31 cellular contexts compared by ENCODE assay signal in the genomic region with DNA sequence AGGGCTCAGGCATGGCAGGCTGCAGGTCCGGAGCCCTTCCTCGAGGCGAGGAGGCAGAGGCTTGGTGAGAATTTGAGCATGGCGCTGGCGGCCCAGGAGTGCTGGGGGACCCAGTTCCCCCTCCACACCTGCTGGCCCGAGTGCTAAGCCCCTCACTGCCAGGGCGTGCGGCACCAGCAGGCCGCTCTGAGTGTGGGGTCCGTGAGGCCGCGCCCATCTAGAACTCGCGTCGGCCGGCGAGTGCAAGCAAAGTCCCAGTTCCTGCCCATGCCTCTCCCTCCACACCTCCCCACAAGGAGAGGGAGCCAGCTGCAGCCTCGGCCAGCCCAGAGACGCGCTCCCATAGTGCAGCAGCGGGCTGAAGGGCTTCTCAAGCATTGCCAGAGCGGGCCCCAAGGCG.
"Had no signal": no experiment of that assay in that cellular context is flagged by ENCODE, and none has a peak within 500 bp of the region (broad histone marks: within the 10 kb centered on the region; RNA-seq: fewer than 3 reads in every experiment).

No MANE protein-coding gene starts in this region.

- H3K4me3 ChIP-seq: coronary artery, esophagus squamous epithelium, lung, mucosa of descending colon, neural progenitor cell, ovary, right atrium auricular region, smooth muscle cell, stomach, thyroid gland had no signal

- H3K9me3 ChIP-seq: esophagus squamous epithelium, ovary, right atrium auricular region, stomach, thyroid gland had no signal

- H3K36me3 Mint-ChIP-seq: memory B cell; naive B cell; natural killer cell treated with Interleukin-12 subunit alpha and Interleukin-12 subunit beta and Interleukin-15 and Interleukin-18, amount 100 ng/mL, for 72 hours; neural progenitor cell had no signal

- H3K4me1 Mint-ChIP-seq: central memory CD8-positive, alpha-beta T cell; memory B cell; naive B cell had no signal

- H3K27ac Mint-ChIP-seq: effector memory CD8-positive, alpha-beta T cell; memory B cell; mesothelial cell of epicardium; naive B cell; natural killer cell treated with Interleukin-12 subunit alpha and Interleukin-12 subunit beta and Interleukin-15 and Interleukin-18, amount 100 ng/mL, for 72 hours; neural progenitor cell had no signal

- H2AFZ ChIP-seq: neural progenitor cell had no signal

- H3K27me3 Mint-ChIP-seq: central memory CD8-positive, alpha-beta T cell; effector memory CD8-positive, alpha-beta T cell; memory B cell; natural killer cell treated with Interleukin-12 subunit alpha and Interleukin-12 subunit beta and Interleukin-15 and Interleukin-18, amount 100 ng/mL, for 72 hours had no signal

- DNase-seq: dermis blood vessel endothelial cell; effector memory CD8-positive, alpha-beta T cell; erythroblast; esophagus squamous epithelium; foreskin melanocyte; mucosa of descending colon; naive B cell; nucleus accumbens; ovary; posterior cingulate gyrus; stimulated activated CD4-positive, alpha-beta T cell treated with anti-CD3 and anti-CD28 coated beads, Interleukin-12 subunit alpha, Interleukin-12 subunit beta, amount 100 ng/mL, for 4 hours; stimulated activated CD4-positive, alpha-beta T cell treated with anti-CD3 and anti-CD28 coated beads, Interleukin-1b, Interleukin-23, amount 100 ng/mL, for 48 hours; stimulated activated CD4-positive, alpha-beta T cell treated with anti-CD3 and anti-CD28 coated beads, Interleukin-4, amount 100 ng/mL, for 1 hour; stimulated activated CD8-positive, alpha-beta memory T cell treated with anti-CD3 and anti-CD28 coated beads, Interleukin-4, amount 100 ng/mL, for 48 hours; stimulated activated naive CD4-positive, alpha-beta T cell treated with Interleukin-2 at 50 U/mL for 16 hours; stomach; thyroid gland; trophoblast cell had no signal

- H3K9me3 Mint-ChIP-seq: central memory CD8-positive, alpha-beta T cell; effector memory CD8-positive, alpha-beta T cell; memory B cell; mesothelial cell of epicardium; natural killer cell treated with Interleukin-12 subunit alpha and Interleukin-12 subunit beta and Interleukin-15 and Interleukin-18, amount 100 ng/mL, for 72 hours had no signal

- H3K27me3 ChIP-seq: esophagus squamous epithelium, neural progenitor cell, ovary, right atrium auricular region, stomach, thyroid gland had no signal

- H3K4me3 Mint-ChIP-seq: central memory CD8-positive, alpha-beta T cell; effector memory CD8-positive, alpha-beta T cell; memory B cell; mesothelial cell of epicardium; naive B cell; natural killer cell treated with Interleukin-12 subunit alpha and Interleukin-12 subunit beta and Interleukin-15 and Interleukin-18, amount 100 ng/mL, for 72 hours; neural progenitor cell had no signal

- H3K4me1 ChIP-seq: neural progenitor cell, right atrium auricular region, stomach had no signal

- ATAC-seq: effector memory CD8-positive, alpha-beta T cell; left lobe of liver; mucosa of descending colon; sciatic nerve had no signal

- H3K27ac ChIP-seq: coronary artery, esophagus squamous epithelium, neural progenitor cell, ovary, right atrium auricular region, stomach, thyroid gland had no signal

- H3K36me3 ChIP-seq: esophagus squamous epithelium, neural progenitor cell, ovary, right atrium auricular region, stomach, thyroid gland had no signal

- H3K4me2 ChIP-seq: neural progenitor cell, smooth muscle cell had no signal

- H3K9ac ChIP-seq: neural progenitor cell had no signal

- FAIRE-seq: endometrium, keratinocyte had no signal
